ENCODE assay signal across 29 cellular contexts in genomic region chr2:10437806-10438205, GRCh38.
"Had no signal": no experiment of that assay in that cellular context is flagged by ENCODE, and none has a peak within 500 bp of the region (broad histone marks: within the 10 kb centered on the region; RNA-seq: fewer than 3 reads in every experiment).

No MANE protein-coding gene starts in this region.

- H3K4me2 ChIP-seq: KMS-11, SK-N-SH had no signal

- FAIRE-seq: bronchial epithelial cell had no signal

- H3K27ac ChIP-seq: ascending aorta, body of pancreas, KMS-11 had no signal

- H3K27me3 ChIP-seq: ascending aorta, body of pancreas, MG63 had no signal

- H3K4me3 Mint-ChIP-seq: activated CD8-positive, alpha-beta memory T cell treated with anti-CD3 and anti-CD28 coated beads, Interleukin-2, amount 10 ng/mL, durations not matched to agents 7 days and 5 days; activated naive CD8-positive, alpha-beta T cell treated with anti-CD3 and anti-CD28 coated beads, Interleukin-2, amount 50 U/mL, for 24 hours; activated T-cell treated with anti-CD3 and anti-CD28 coated beads, Interleukin-2, amount 50 U/mL, for 4 hours had no signal

- DNase-seq: activated CD4-positive, alpha-beta T cell treated with anti-CD3 and anti-CD28 coated beads for 48 hours; activated CD4-positive, alpha-beta T cell treated with anti-CD3 and anti-CD28 coated beads, Interleukin-2, amount 50 U/mL, for 4 hours; activated CD4-positive, CD25-positive, alpha-beta regulatory T cell treated with anti-CD3 and anti-CD28 coated beads, Interleukin-2, amount 50 U/mL, for 72 hours; activated CD8-positive, alpha-beta memory T cell treated with anti-CD3 and anti-CD28 coated beads, Interleukin-2, amount 10 ng/mL, durations not matched to agents 7 days and 5 days; activated effector memory CD4-positive, alpha-beta T cell treated with anti-CD3 and anti-CD28 coated beads, Interleukin-2, amount 50 U/mL, for 16 hours; activated naive CD4-positive, alpha-beta T cell treated with Interleukin-2 at 50 U/mL for 16 hours; activated naive CD8-positive, alpha-beta T cell treated with anti-CD3 and anti-CD28 coated beads, Interleukin-2, amount 50 U/mL, for 24 hours; activated T-cell treated with anti-CD3 and anti-CD28 coated beads, Interleukin-2, amount 50 U/mL, for 4 hours; amniotic stem cell; body of pancreas; central memory CD4-positive, alpha-beta T cell; MG63; MV-4-11; NCI-H1105; NCI-H1436; NCI-H1694 treated with DMSO at 0.1 percent for 48 hours; NCI-H2029 treated with DMSO at 0.1 percent for 48 hours; NCI-H446; NCI-H524; NCI-H748 treated with DMSO at 0.1 percent for 48 hours; RPMI8226; SK-N-SH; T-helper 1 cell had no signal

- ATAC-seq: activated CD8-positive, alpha-beta memory T cell treated with anti-CD3 and anti-CD28 coated beads, Interleukin-2, amount 10 ng/mL, durations not matched to agents 7 days and 5 days; activated naive CD4-positive, alpha-beta T cell treated with anti-CD3 and anti-CD28 coated beads, Interleukin-2, amount 50 U/mL, for 72 hours; activated naive CD8-positive, alpha-beta T cell treated with anti-CD3 and anti-CD28 coated beads, Interleukin-2, amount 50 U/mL, for 24 hours; activated T-cell treated with anti-CD3 and anti-CD28 coated beads, Interleukin-2, amount 50 U/mL, for 4 hours; body of pancreas; Panc1; Right ventricle myocardium inferior had no signal

- H3K9me3 ChIP-seq: ascending aorta, body of pancreas, MG63, SK-N-SH had no signal

- H3K4me3 ChIP-seq: ascending aorta, body of pancreas, MG63 had no signal

- H3K27ac Mint-ChIP-seq: activated CD8-positive, alpha-beta memory T cell treated with anti-CD3 and anti-CD28 coated beads, Interleukin-2, amount 10 ng/mL, durations not matched to agents 7 days and 5 days; activated naive CD4-positive, alpha-beta T cell treated with anti-CD3 and anti-CD28 coated beads, Interleukin-2, amount 50 U/mL, for 72 hours had no signal

- H3K9me3 Mint-ChIP-seq: activated naive CD4-positive, alpha-beta T cell treated with anti-CD3 and anti-CD28 coated beads, Interleukin-2, amount 50 U/mL, for 72 hours; activated naive CD8-positive, alpha-beta T cell treated with anti-CD3 and anti-CD28 coated beads, Interleukin-2, amount 50 U/mL, for 24 hours; activated T-cell treated with anti-CD3 and anti-CD28 coated beads, Interleukin-2, amount 50 U/mL, for 4 hours had no signal

- H3K9ac ChIP-seq: KMS-11, SK-N-SH had no signal
